Comparison of ENCODE assay signal across 1 cellular context in genomic region chr4:133150643-133151300, GRCh38.
TF ChIP-seq lines count a peak whose summit lies in the region.

No MANE protein-coding gene starts in this region.

TF ChIP-seq in WTC11, 78 proteins besides CTCF, POLR2A, EP300 and RAD21 (continued from another document and continues in another):
- TF ChIP-seq USF1 (CRISPR knock-in tag; IDR thresholded peaks at IDR 0.05) (no peak; the same call in 1 of the 2 replicates), OVOL2 (CRISPR knock-in tag; IDR thresholded peaks at IDR 0.05; ENCODE audit: borderline replicate concordance) (no peak), USF2 (CRISPR knock-in tag; IDR thresholded peaks at IDR 0.05) (no peak), GRHL2 (CRISPR knock-in tag; IDR thresholded peaks at IDR 0.05; ENCODE audit: insufficient replicate concordance, severe bottlenecking) (no peak), SMAD3 (CRISPR knock-in tag; IDR thresholded peaks at IDR 0.05; ENCODE audit: borderline replicate concordance) (no peak; the same call in 1 of the 2 replicates), ZNF219 (CRISPR knock-in tag; IDR thresholded peaks at IDR 0.05; ENCODE audit: borderline replicate concordance) (no peak), JAZF1 (CRISPR knock-in tag; IDR thresholded peaks at IDR 0.05) (no peak), GABPB1 (CRISPR knock-in tag; IDR thresholded peaks at IDR 0.05) (no peak), ZNF317 (CRISPR knock-in tag; IDR thresholded peaks at IDR 0.05; ENCODE audit: borderline replicate concordance, low read depth) (no peak), HMGA2 (CRISPR knock-in tag; IDR thresholded peaks at IDR 0.05) (no peak), ATF3 (CRISPR knock-in tag; conservative IDR thresholded peaks at IDR 0.05) (no peak), SMAD4 (CRISPR knock-in tag; IDR thresholded peaks at IDR 0.05) (no peak), EMX1 (CRISPR knock-in tag; IDR thresholded peaks at IDR 0.05) (no peak), ZNF532 (CRISPR knock-in tag; IDR thresholded peaks at IDR 0.05; ENCODE audit: borderline replicate concordance) (no peak), ZBTB21 (CRISPR knock-in tag; IDR thresholded peaks at IDR 0.05; ENCODE audit: borderline replicate concordance) (no peak), PRDM15 (CRISPR knock-in tag; IDR thresholded peaks at IDR 0.05) (peak; percentile 7; the same call in 1 of the 2 replicates), ZBTB43 (CRISPR knock-in tag; IDR thresholded peaks at IDR 0.05) (no peak), ZNF138 (CRISPR knock-in tag; conservative IDR thresholded peaks at IDR 0.05) (no peak), ATF1 (CRISPR knock-in tag; IDR thresholded peaks at IDR 0.05) (no peak), NR1H2 (CRISPR knock-in tag; IDR thresholded peaks at IDR 0.05) (0 out of 2 replicates have a peak, but pooled peaks have one; percentile 52), ATF2 (CRISPR knock-in tag; IDR thresholded peaks at IDR 0.05; ENCODE audit: borderline replicate concordance, low read depth) (no peak), AR (CRISPR knock-in tag; IDR thresholded peaks at IDR 0.05) (no peak), NFE2L1 (CRISPR knock-in tag; IDR thresholded peaks at IDR 0.05) (no peak), FOXP4 (CRISPR knock-in tag; IDR thresholded peaks at IDR 0.05) (0 out of 2 replicates have a peak, but pooled peaks have one; percentile 10), IRF1 (CRISPR knock-in tag; IDR thresholded peaks at IDR 0.05) (no peak), FOXJ3 (CRISPR knock-in tag; IDR thresholded peaks at IDR 0.05; ENCODE audit: borderline replicate concordance) (no peak), JUN (CRISPR knock-in tag; IDR thresholded peaks at IDR 0.05) (no peak), ESRRA (CRISPR knock-in tag; IDR thresholded peaks at IDR 0.05; ENCODE audit: borderline replicate concordance) (no peak), ZNF671 (CRISPR knock-in tag; IDR thresholded peaks at IDR 0.05) (no peak), E2F1 (CRISPR knock-in tag; IDR thresholded peaks at IDR 0.05) (no peak), SOX15 (CRISPR knock-in tag; IDR thresholded peaks at IDR 0.05) (no peak), NFATC4 (CRISPR knock-in tag; IDR thresholded peaks at IDR 0.05) (no peak), CREB1 (CRISPR knock-in tag; IDR thresholded peaks at IDR 0.05) (0 out of 2 replicates have a peak, but pooled peaks have one; percentile 12), TCF7 (CRISPR knock-in tag; IDR thresholded peaks at IDR 0.05; ENCODE audit: low read depth) (no peak), E2F4 (CRISPR knock-in tag; IDR thresholded peaks at IDR 0.05; ENCODE audit: borderline replicate concordance, low read depth) (no peak)
